15 cellular contexts compared by ENCODE assay signal in the genomic region with DNA sequence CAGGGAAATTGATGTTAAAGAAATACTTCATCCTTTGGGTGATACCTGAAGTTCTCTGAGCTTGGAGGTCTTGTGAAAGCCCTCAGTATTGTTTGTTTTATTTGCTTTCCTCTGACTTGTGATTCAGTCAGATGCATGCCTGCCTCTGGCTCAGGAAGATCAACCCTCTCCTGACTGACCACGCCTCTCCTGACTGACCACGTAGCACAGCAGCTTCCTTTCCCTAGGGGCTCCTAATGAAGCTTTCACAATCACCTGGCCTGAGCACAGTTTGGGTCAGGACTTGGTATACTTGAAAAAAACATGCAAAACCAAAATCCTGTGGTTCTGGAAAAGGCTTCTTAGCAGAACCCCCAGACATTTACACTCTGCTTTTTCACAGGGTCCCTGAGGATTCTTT. TPM values are rescaled to one million over a fixed set of nuclear protein-coding genes. Genes with fewer than 3 reads are reported as not detected.
A peak's percentile ranks its signal among the peaks of the same experiment; 100 is the strongest.
DNase-seq lines count a peak whose midpoint lies in the region; ATAC-seq and TF ChIP-seq lines count a peak whose summit lies in the region.
"Had no signal": no experiment of that assay in that cellular context is flagged by ENCODE, and none has a peak within 500 bp of the region (broad histone marks: within the 10 kb centered on the region; RNA-seq: fewer than 3 reads in every experiment).

No MANE protein-coding gene starts in this region.

- peak overlapping the region; percentile 85 for H3K9ac ChIP-seq in adipocyte (ENCODE audit: low read length)

- H3K4me1 Mint-ChIP-seq in HFFc6 (ENCODE audit: low read depth) = peaks cover 78% of the 10 kb centered on the region

- H3K27me3 ChIP-seq in ACC112 (ENCODE audit: insufficient read depth, low read length) = no peaks in the 10 kb centered on the region
- no peaks in the 10 kb centered on the region for H3K27me3 ChIP-seq in adipocyte (replicated peaks; ENCODE audit: control insufficient read depth, insufficient read depth, low read length)
- H3K27me3 ChIP-seq: Peyer's patch, uterus had no signal

- H3K4me1 ChIP-seq in ACC112 (ENCODE audit: control insufficient read depth, insufficient read depth, low read length, unreplicated experiment) (peaks cover 71% of the 10 kb centered on the region), adipocyte (ENCODE audit: control insufficient read depth, insufficient read depth, low read length) (peaks cover 47% of the 10 kb centered on the region)
- H3K4me1 ChIP-seq: uterus had no signal

- H3K79me2 ChIP-seq in ACC112 (ENCODE audit: control insufficient read depth, insufficient read depth, low read length, unreplicated experiment) = peaks cover 89% of the 10 kb centered on the region

- H3K4me3 Mint-ChIP-seq in HFFc6 = no peak overlapping the region; the same call in 1 of the 2 replicates
- H3K4me3 Mint-ChIP-seq: naive thymus-derived CD4-positive, alpha-beta T cell had no signal

- peak overlapping the region; percentile 96 for H3K4me3 ChIP-seq in ACC112 (ENCODE audit: low read depth, low read length)
- H3K4me3 ChIP-seq in adipocyte (ENCODE audit: low read length) = no peak overlapping the region
- H3K4me3 ChIP-seq: Peyer's patch, skin epidermis, uterus had no signal

- H3K27ac ChIP-seq in ACC112 (ENCODE audit: low read depth, low read length) = peak overlapping the region; percentile 78
- H3K27ac ChIP-seq: C4-2B, uterus had no signal

- H3K36me3 ChIP-seq in ACC112 (ENCODE audit: insufficient read depth, low read length) = peaks cover 61% of the 10 kb centered on the region
- peaks cover 18% of the 10 kb centered on the region for H3K36me3 ChIP-seq in adipocyte (ENCODE audit: control insufficient read depth, insufficient read depth, low read length, severe bottlenecking)
- H3K36me3 ChIP-seq: Peyer's patch, uterus had no signal

- peaks cover 34% of the 10 kb centered on the region for H3K36me3 Mint-ChIP-seq in HFFc6 (ENCODE audit: low read depth)

- no peak overlapping the region for H2AFZ ChIP-seq in ACC112 (ENCODE audit: low read length, unreplicated experiment)

- peak overlapping the region; percentile 27 for H3K27ac Mint-ChIP-seq in HFFc6
- H3K27ac Mint-ChIP-seq: naive thymus-derived CD4-positive, alpha-beta T cell had no signal

- ATAC-seq in GM18867 (IDR thresholded peaks at IDR 0.05; ENCODE audit: unreplicated experiment) (no peak), GM21723 (IDR thresholded peaks at IDR 0.05; ENCODE audit: unreplicated experiment) (no peak), GM21390 (IDR thresholded peaks at IDR 0.05; ENCODE audit: unreplicated experiment) (no peak)
- ATAC-seq: naive thymus-derived CD4-positive, alpha-beta T cell had no signal

- peaks cover 2% of the 10 kb centered on the region for H3K9me3 Mint-ChIP-seq in HFFc6

- TF ChIP-seq CTCF in HFFc6 (IDR thresholded peaks at IDR 0.05) = no peak

- DNase-seq in HFFc6 (peak; percentile 40), adipocyte (ENCODE audit: low read depth) (peak; percentile 76), iris pigment epithelial cell (ENCODE audit: low read depth) (peak; percentile 96), DMS153 (lab: John Stamatoyannopoulos, UW) (no peak)
- DNase-seq: amniotic stem cell; H7; naive thymus-derived CD4-positive, alpha-beta T cell had no signal

- H3K9me3 ChIP-seq in adipocyte (ENCODE audit: control insufficient read depth, low read length) = no peaks in the 10 kb centered on the region
- H3K9me3 ChIP-seq: Peyer's patch, uterus had no signal

- H3K27me3 Mint-ChIP-seq in HFFc6 (ENCODE audit: insufficient read depth) = peaks cover 1% of the 10 kb centered on the region

RNA-seq across cellular contexts. Expression of a gene that starts 3.8 kb away (rescaled TPM):
- 100 to 1,000 TPM; 529 to 911 (median 784) TPM for total RNA-seq in HFFc6 (2021; fragmentation: NEBNext Ultra II Directional; extraction: Animal tissue kit (Norgen Biotek cat#: 25700))
